1 cellular context compared by ENCODE assay signal in genomic region chr13:29905845-29906244, GRCh38.
TF ChIP-seq lines count a peak whose summit lies in the region.

No MANE protein-coding gene starts in this region.

TF ChIP-seq in GM23338, 12 proteins besides CTCF, POLR2A, EP300 and RAD21 (continued from another document):
- TF ChIP-seq ZNF462 (CRISPR knock-in tag; IDR thresholded peaks at IDR 0.05) (no peak), POLR2AphosphoS5 (IDR thresholded peaks at IDR 0.05; ENCODE audit: low read depth) (no peak), NANOG (IDR thresholded peaks at IDR 0.05; ENCODE audit: borderline replicate concordance) (no peak), EZH2 (IDR thresholded peaks at IDR 0.05; ENCODE audit: low read depth, unreplicated experiment) (no peak), REST (IDR thresholded peaks at IDR 0.05; ENCODE audit: unreplicated experiment) (no peak), ETS1 (IDR thresholded peaks at IDR 0.05) (no peak), JUNB (IDR thresholded peaks at IDR 0.05; ENCODE audit: unreplicated experiment) (no peak)
